10 cellular contexts compared by ENCODE assay signal in genomic region chr7:4700577-4701235, GRCh38. TPM values are rescaled to one million over a fixed set of nuclear protein-coding genes. Genes with fewer than 3 reads are reported as not detected.
DNase-seq lines count a peak whose midpoint lies in the region; ATAC-seq and TF ChIP-seq lines count a peak whose summit lies in the region.
"Had no signal": no experiment of that assay in that cellular context is flagged by ENCODE, and none has a peak within 500 bp of the region (broad histone marks: within the 10 kb centered on the region; RNA-seq: fewer than 3 reads in every experiment).

No MANE protein-coding gene starts in this region.

- H3K4me3 ChIP-seq in fibroblast of mammary gland (ENCODE audit: control insufficient read depth, low read depth, low read length) = no peak overlapping the region
- H3K4me3 ChIP-seq: SK-N-MC had no signal

- no peaks in the 10 kb centered on the region for H3K36me3 Mint-ChIP-seq in progenitor cell of endocrine pancreas (ENCODE audit: insufficient read depth)

- H3K27ac Mint-ChIP-seq in progenitor cell of endocrine pancreas = peak overlapping the region; percentile 33

- H3K27me3 Mint-ChIP-seq in progenitor cell of endocrine pancreas = no peaks in the 10 kb centered on the region

- no peaks in the 10 kb centered on the region for H3K9me3 Mint-ChIP-seq in progenitor cell of endocrine pancreas (ENCODE audit: low read depth)

- ATAC-seq in GM18511 (IDR thresholded peaks at IDR 0.05; ENCODE audit: unreplicated experiment) = no peak
- ATAC-seq: HCT116 had no signal

- TF ChIP-seq CTCF in fibroblast of mammary gland (conservative IDR thresholded peaks at IDR 0.05; ENCODE audit: control insufficient read depth, insufficient read depth, low read depth, low read length) (no peak), progenitor cell of endocrine pancreas (IDR thresholded peaks at IDR 0.05; ENCODE audit: unreplicated experiment) (no peak), RWPE1 (conservative IDR thresholded peaks at IDR 0.05; ENCODE audit: low read depth) (no peak)

- POLR2A ChIA-PET in RWPE1 (lab: Yijun Ruan, JAX; ENCODE audit: low non-redundant PET) = no interaction called here

- no peak overlapping the region; the same call in 1 of the 2 replicates for H3K27ac ChIP-seq in RWPE1
- H3K27ac ChIP-seq: SK-N-MC had no signal

- H3K4me3 Mint-ChIP-seq in progenitor cell of endocrine pancreas (ENCODE audit: low read depth) = no peak overlapping the region

- H3K4me1 Mint-ChIP-seq in progenitor cell of endocrine pancreas (ENCODE audit: low read depth) = peaks cover 16% of the 10 kb centered on the region

- CTCF ChIA-PET in RWPE1 (lab: Yijun Ruan, JAX) = no interaction called here

- peak; percentile 62 for DNase-seq in EL
- peak; percentile 78 for DNase-seq in NCI-H460 (ENCODE audit: extremely low read depth, low read depth)
- DNase-seq in fibroblast of mammary gland (ENCODE audit: low read depth) = peak; percentile 97
- no peak for DNase-seq in progenitor cell of endocrine pancreas (ENCODE audit: low spot score, unreplicated experiment)
- no peak for DNase-seq in amniotic stem cell (lab: John Stamatoyannopoulos, UW)
- no peak for DNase-seq in RWPE1 (ENCODE audit: low spot score)
- no peak for DNase-seq in Kasumi-1 (lab: John Stamatoyannopoulos, UW)

RNA-seq across cellular contexts. Expression of gene FOXK1, which starts 18.6 kb away (rescaled TPM):
- 37.9 and 40.6 TPM in 2 replicates for total RNA-seq in NCI-H460 (2014; rRNA removed; shearing (Covaris generic))
- polyA plus RNA-seq in NCI-H460 (2014; cell fraction: nucleus; rRNA removed) = 14.8 and 22.4 TPM in 2 replicates
- total RNA-seq in progenitor cell of endocrine pancreas = 47.6 and 47.8 TPM in 2 replicates

Comparison
In these comparisons a context has a peak if more than half of its experiments do, and no peak if none do; other contexts are left out.
1. DNase-seq: peak in EL (single experiment), NCI-H460 (single experiment) and fibroblast of mammary gland (single experiment); none in progenitor cell of endocrine pancreas (single experiment), amniotic stem cell (single experiment), RWPE1 (single experiment) and Kasumi-1 (0 of 2).